In the genomic region with DNA sequence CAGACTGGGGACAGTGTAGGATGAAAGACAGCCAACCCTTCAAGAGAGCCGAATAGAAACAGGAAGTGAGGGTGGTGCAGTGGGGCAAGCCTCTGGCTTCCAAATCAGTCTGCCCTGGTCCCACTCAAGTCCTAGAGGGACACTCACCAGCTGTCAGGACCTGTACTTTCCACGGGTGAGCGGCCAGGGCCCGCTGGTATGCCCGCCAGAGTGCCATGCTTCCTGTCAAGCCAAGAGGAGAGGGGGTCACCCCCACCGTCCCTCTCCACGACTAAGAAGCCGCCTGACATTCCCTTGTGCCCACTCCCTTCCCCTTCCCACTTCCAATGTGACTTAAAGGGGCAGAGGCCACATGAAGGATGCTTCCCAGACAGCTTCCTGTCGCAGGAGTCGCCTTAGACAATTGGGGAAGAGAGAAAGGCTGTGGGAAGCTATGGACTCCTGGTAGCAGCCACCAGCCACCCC, we compare ENCODE assay signal across 9 cellular contexts. TPM values are rescaled to one million over a fixed set of nuclear protein-coding genes. Genes with fewer than 3 reads are reported as not detected.
DNase-seq lines count a peak whose midpoint lies in the region; ATAC-seq and TF ChIP-seq lines count a peak whose summit lies in the region.
"Had no signal": no experiment of that assay in that cellular context is flagged by ENCODE, and none has a peak within 500 bp of the region (broad histone marks: within the 10 kb centered on the region; RNA-seq: fewer than 3 reads in every experiment).

No MANE protein-coding gene starts in this region.

- peaks cover 18% of the 10 kb centered on the region for H3K4me1 Mint-ChIP-seq in activated CD4-positive, alpha-beta memory T cell treated with anti-CD3 and anti-CD28 coated beads for 36 hours (ENCODE audit: low read depth)

- DNase-seq in COLO668 (lab: John Stamatoyannopoulos, UW; ENCODE audit: unreplicated experiment): peak; percentile 33
- DNase-seq in activated CD4-positive, alpha-beta memory T cell treated with anti-CD3 and anti-CD28 coated beads for 36 hours: peak; percentile 24
- peak; percentile 58 for DNase-seq in germinal center (ENCODE audit: low spot score)
- DNase-seq in psoas muscle: peak; percentile 49 to 70
- no peak for DNase-seq in ecto neural progenitor cell (ENCODE audit: low spot score)
- DNase-seq in cerebellar cortex (ENCODE audit: low spot score): no peak

- peaks cover 11% of the 10 kb centered on the region for H3K36me3 Mint-ChIP-seq in activated CD4-positive, alpha-beta memory T cell treated with anti-CD3 and anti-CD28 coated beads for 36 hours

- intact Hi-C loops in activated CD4-positive, alpha-beta memory T cell treated with anti-CD3 and anti-CD28 coated beads for 36 hours (cut with micrococcal nuclease): loop anchor here (1.0 kb wide), 1 partner anchor 167 kb away; a partner anchor contains a TSS
- intact Hi-C loops in psoas muscle (cut with DNase I): loop anchor here (5.0 kb wide), 1 partner anchor 35 kb away; a partner anchor contains a TSS

- no peaks in the 10 kb centered on the region for H3K27me3 ChIP-seq in psoas muscle (ENCODE audit: insufficient read depth in 3 of 3, low read length in 2 of 3)

- peaks cover 0 to 17% of the 10 kb centered on the region in 2 donors for H3K36me3 ChIP-seq in psoas muscle (ENCODE audit: insufficient read depth in 1 of 2, low read depth in 1 of 2)

- peak overlapping the region; percentile 84 for H3K4me3 ChIP-seq in psoas muscle

- POLR2A ChIA-PET in activated CD4-positive, alpha-beta memory T cell treated with anti-CD3 and anti-CD28 coated beads for 36 hours (lab: Charles Lee): interaction anchor here (1.0 to 2.4 kb wide), 3 partner anchors 17 to 34 kb away, joined by 3 to 11 read pairs (median 10); a partner anchor contains a TSS

- 2 to 9% (median 3%) methylated on average over 9 to 10 of the region's 10 CpGs for WGBS in psoas muscle, 3 donors

- H3K4me3 Mint-ChIP-seq in activated CD4-positive, alpha-beta memory T cell treated with anti-CD3 and anti-CD28 coated beads for 36 hours: peak overlapping the region; percentile 93

- ATAC-seq in HG03457 (IDR thresholded peaks at IDR 0.05; ENCODE audit: unreplicated experiment) (peak; percentile 6), psoas muscle (peak; percentile 47 to 55 (median 51)), HG03095 (IDR thresholded peaks at IDR 0.05; ENCODE audit: unreplicated experiment) (no peak)

- H3K27me3 Mint-ChIP-seq in activated CD4-positive, alpha-beta memory T cell treated with anti-CD3 and anti-CD28 coated beads for 36 hours: no peaks in the 10 kb centered on the region

- CTCF ChIA-PET in activated CD4-positive, alpha-beta memory T cell treated with anti-CD3 and anti-CD28 coated beads for 36 hours (lab: Charles Lee): interaction anchor here (0.6 to 2.7 kb wide), 7 partner anchors 19 to 362 kb away, joined by 3 to 18 read pairs (median 4); a partner anchor contains a TSS

- H3K27ac Mint-ChIP-seq in activated CD4-positive, alpha-beta memory T cell treated with anti-CD3 and anti-CD28 coated beads for 36 hours: peak overlapping the region; percentile 88

- peak overlapping the region; percentile 99 for H3K27ac ChIP-seq in psoas muscle

- H3K9me3 Mint-ChIP-seq in activated CD4-positive, alpha-beta memory T cell treated with anti-CD3 and anti-CD28 coated beads for 36 hours: no peaks in the 10 kb centered on the region

- H3K9me3 ChIP-seq in psoas muscle: no peaks in the 10 kb centered on the region

- TF ChIP-seq CTCF in psoas muscle (IDR thresholded peaks at IDR 0.05): no peak

- peaks cover 48% of the 10 kb centered on the region for H3K4me1 ChIP-seq in psoas muscle

RNA-seq across cellular contexts. Expression of a gene that starts 0.6 kb away (rescaled TPM):
- 10 to 100 TPM; 85.5 to 86.0 TPM for total RNA-seq in activated CD4-positive, alpha-beta memory T cell treated with anti-CD3 and anti-CD28 coated beads for 36 hours
- total RNA-seq in psoas muscle: 10 to 100 TPM; 11.9 to 20.9 (median 14.9) TPM
- 10 to 100 TPM; 13.1 to 29.0 (median 14.5) TPM for polyA plus RNA-seq in psoas muscle

RNA-seq across cellular contexts. Expression of a gene that starts 14.1 kb away (rescaled TPM):
- 1 to 10 TPM; 1.8 to 1.9 TPM for total RNA-seq in activated CD4-positive, alpha-beta memory T cell treated with anti-CD3 and anti-CD28 coated beads for 36 hours
- total RNA-seq in psoas muscle: under 1 TPM in 1 of 4 donors, not detected in 3; 0.46 TPM
- polyA plus RNA-seq in psoas muscle: 1 to 10 TPM in 1 of 3 donors, under 1 TPM in 2; 0.26 to 3.6 (median 0.44) TPM

RNA-seq across cellular contexts. Expression of a gene that starts 34.2 kb away (rescaled TPM):
- total RNA-seq in activated CD4-positive, alpha-beta memory T cell treated with anti-CD3 and anti-CD28 coated beads for 36 hours: 10 to 100 TPM; 55.2 to 64.5 TPM
- 10 to 100 TPM; 17.5 to 44.9 (median 31.1) TPM for total RNA-seq in psoas muscle
- 10 to 100 TPM; 21.6 to 49.4 (median 24.2) TPM for polyA plus RNA-seq in psoas muscle

RNA-seq across cellular contexts. Expression of a gene that starts 40.1 kb away (rescaled TPM):
- not detected for total RNA-seq in activated CD4-positive, alpha-beta memory T cell treated with anti-CD3 and anti-CD28 coated beads for 36 hours
- 100 to 1,000 TPM; 387 to 784 (median 462) TPM for total RNA-seq in psoas muscle
- polyA plus RNA-seq in psoas muscle: 100 to 1,000 TPM; 136 to 315 (median 282) TPM
- total RNA-seq: RPMI7951 had no signal

RNA-seq across cellular contexts. Expression of a gene that starts 47.1 kb away (rescaled TPM):
- total RNA-seq in activated CD4-positive, alpha-beta memory T cell treated with anti-CD3 and anti-CD28 coated beads for 36 hours: under 1 TPM in 1 of 2 experiments, not detected in 1; 0.19 TPM
- not detected for total RNA-seq in psoas muscle
- polyA plus RNA-seq in psoas muscle: not detected
- total RNA-seq: RPMI7951 had no signal

Comparison
In these comparisons a context has a peak if more than half of its experiments do, and no peak if none do; other contexts are left out.
1. DNase-seq: peak in COLO668 (single experiment), activated CD4-positive, alpha-beta memory T cell treated with anti-CD3 and anti-CD28 coated beads for 36 hours (single experiment), germinal center (single experiment) and psoas muscle (2 of 2); none in ecto neural progenitor cell (single experiment) and cerebellar cortex (single experiment).